In genomic region chr12:105975351-105975750, GRCh38 we compare ENCODE assay signal across 32 cellular contexts.
"Had no signal": no experiment of that assay in that cellular context is flagged by ENCODE, and none has a peak within 500 bp of the region (broad histone marks: within the 10 kb centered on the region; RNA-seq: fewer than 3 reads in every experiment).

No MANE protein-coding gene starts in this region.

- H3K9ac ChIP-seq: parathyroid adenoma had no signal

- H3K27me3 Mint-ChIP-seq: stimulated activated memory B cell treated with anti-CD40 and anti-IgM and Interleukin-4, amounts not matched to agents 10 μg/mL and 1 μg/mL and 100 μg/mL, for 72 hours had no signal

- H3K36me3 ChIP-seq: ovary, right lobe of liver, sigmoid colon, spleen, suprapubic skin, tibial artery, transverse colon, upper lobe of right lung, uterus had no signal

- H3K4me2 ChIP-seq: smooth muscle cell had no signal

- H3K27ac Mint-ChIP-seq: naive thymus-derived CD4-positive, alpha-beta T cell; natural killer cell; nephron; progenitor cell of endocrine pancreas; stimulated activated memory B cell treated with anti-CD40 and anti-IgM and Interleukin-4, amounts not matched to agents 10 μg/mL and 1 μg/mL and 100 μg/mL, for 72 hours; stimulated activated naive CD8-positive, alpha-beta T cell treated with anti-CD3 and anti-CD28 coated beads, Interleukin-15, amount 100 ng/mL, for 72 hours; type B pancreatic cell had no signal

- H3K4me1 ChIP-seq: psoas muscle, right lobe of liver, sigmoid colon, spleen, suprapubic skin, testis, tibial artery, transverse colon, upper lobe of right lung, uterus had no signal

- DNase-seq: naive thymus-derived CD4-positive, alpha-beta T cell; natural killer cell; occipital lobe; ovary; posterior cingulate gyrus; psoas muscle; right cardiac atrium; right lobe of liver; sigmoid colon; spleen; stimulated activated CD4-positive, alpha-beta T cell treated with anti-CD3 and anti-CD28 coated beads, Interleukin-12 subunit alpha, Interleukin-12 subunit beta, amount 100 ng/mL, for 4 hours; stimulated activated CD4-positive, alpha-beta T cell treated with anti-CD3 and anti-CD28 coated beads, Interleukin-1b, Interleukin-23, amount 100 ng/mL, for 48 hours; stimulated activated CD4-positive, alpha-beta T cell treated with anti-CD3 and anti-CD28 coated beads, Interleukin-4, amount 100 ng/mL, for 1 hour; stimulated activated CD4-positive, alpha-beta T cell treated with anti-CD3 and anti-CD28 coated beads, Interleukin-4, amount 100 ng/mL, for 4 hours; stimulated activated CD8-positive, alpha-beta memory T cell treated with anti-CD3 and anti-CD28 coated beads, Interleukin-4, amount 100 ng/mL, for 48 hours; stimulated activated naive CD4-positive, alpha-beta T cell; stimulated activated naive CD8-positive, alpha-beta T cell treated with anti-CD3 and anti-CD28 coated beads, Interleukin-15, amount 100 ng/mL, for 72 hours; stimulated activated naive CD8-positive, alpha-beta T cell treated with anti-CD3 and anti-CD28 coated beads, Interleukin-15, Interleukin-2, amounts not matched to agents 100 U/mL and 50 U/mL, for 24 hours; substantia nigra; testis; tibial artery; transverse colon; upper lobe of right lung; uterus had no signal

- H3K27me3 ChIP-seq: ovary, right lobe of liver, sigmoid colon, spleen, suprapubic skin, testis, tibial artery, transverse colon, upper lobe of right lung, uterus had no signal

- H2AFZ ChIP-seq: parathyroid adenoma had no signal

- ATAC-seq: naive thymus-derived CD4-positive, alpha-beta T cell; natural killer cell; right cardiac atrium; right lobe of liver; stimulated activated memory B cell treated with anti-CD40 and anti-IgM and Interleukin-4, amounts not matched to agents 10 μg/mL and 1 μg/mL and 100 μg/mL, for 72 hours; stimulated activated naive CD8-positive, alpha-beta T cell treated with anti-CD3 and anti-CD28 coated beads, Interleukin-15, amount 100 ng/mL, for 72 hours; stimulated activated naive CD8-positive, alpha-beta T cell treated with anti-CD3 and anti-CD28 coated beads, Interleukin-15, Interleukin-2, amounts not matched to agents 100 U/mL and 50 U/mL, for 24 hours; upper lobe of right lung had no signal

- H3K9me3 Mint-ChIP-seq: stimulated activated memory B cell treated with anti-CD40 and anti-IgM and Interleukin-4, amounts not matched to agents 10 μg/mL and 1 μg/mL and 100 μg/mL, for 72 hours had no signal

- H3K4me3 Mint-ChIP-seq: naive thymus-derived CD4-positive, alpha-beta T cell; natural killer cell; nephron; stimulated activated memory B cell treated with anti-CD40 and anti-IgM and Interleukin-4, amounts not matched to agents 10 μg/mL and 1 μg/mL and 100 μg/mL, for 72 hours; stimulated activated naive CD8-positive, alpha-beta T cell treated with anti-CD3 and anti-CD28 coated beads, Interleukin-15, amount 100 ng/mL, for 72 hours; type B pancreatic cell had no signal

- H3K79me2 ChIP-seq: parathyroid adenoma had no signal

- H3K4me1 Mint-ChIP-seq: naive thymus-derived CD4-positive, alpha-beta T cell; natural killer cell; nephron; stimulated activated memory B cell treated with anti-CD40 and anti-IgM and Interleukin-4, amounts not matched to agents 10 μg/mL and 1 μg/mL and 100 μg/mL, for 72 hours; stimulated activated naive CD8-positive, alpha-beta T cell treated with anti-CD3 and anti-CD28 coated beads, Interleukin-15, amount 100 ng/mL, for 72 hours had no signal

- H3K27ac ChIP-seq: ovary, parathyroid adenoma, psoas muscle, right lobe of liver, sigmoid colon, skin epidermis, spleen, suprapubic skin, testis, tibial artery, transverse colon, upper lobe of right lung, uterus had no signal

- H3K4me3 ChIP-seq: ovary, psoas muscle, right lobe of liver, sigmoid colon, skin epidermis, smooth muscle cell, spleen, suprapubic skin, testis, tibial artery, transverse colon, upper lobe of right lung, uterus had no signal

- H3K36me3 Mint-ChIP-seq: naive thymus-derived CD4-positive, alpha-beta T cell; natural killer cell; stimulated activated memory B cell treated with anti-CD40 and anti-IgM and Interleukin-4, amounts not matched to agents 10 μg/mL and 1 μg/mL and 100 μg/mL, for 72 hours; type B pancreatic cell had no signal

- H3K9me3 ChIP-seq: ovary, psoas muscle, right lobe of liver, sigmoid colon, spleen, suprapubic skin, testis, tibial artery, transverse colon, upper lobe of right lung, uterus had no signal
